Comparison of ENCODE assay signal across 43 cellular contexts in genomic region chr15:65038428-65038827, GRCh38. TPM values are rescaled to one million over a fixed set of nuclear protein-coding genes. Genes with fewer than 3 reads are reported as not detected.
"Had no signal": no experiment of that assay in that cellular context is flagged by ENCODE, and none has a peak within 500 bp of the region (broad histone marks: within the 10 kb centered on the region; RNA-seq: fewer than 3 reads in every experiment).

No MANE protein-coding gene starts in this region.

- H3K4me3 Mint-ChIP-seq: activated CD4-positive, alpha-beta memory T cell treated with anti-CD3 and anti-CD28 coated beads for 36 hours; activated CD4-positive, alpha-beta T cell treated with anti-CD3 and anti-CD28 coated beads for 36 hours; activated CD4-positive, alpha-beta T cell treated with anti-CD3 and anti-CD28 coated beads, Interleukin-2, amount 10 ng/mL, durations not matched to agents 24 days and 14 days; activated CD8-positive, alpha-beta memory T cell treated with anti-CD3 and anti-CD28 coated beads, Interleukin-2, amount 10 ng/mL, durations not matched to agents 7 days and 5 days; activated CD8-positive, alpha-beta T cell treated with anti-CD3 and anti-CD28 coated beads, Interleukin-2, amount 10 ng/mL, durations not matched to agents 7 days and 5 days; activated naive CD4-positive, alpha-beta T cell treated with anti-CD3 and anti-CD28 coated beads for 36 hours; activated naive CD4-positive, alpha-beta T cell treated with anti-CD3 and anti-CD28 coated beads, Interleukin-2, amount 50 U/mL, for 24 hours; activated naive CD8-positive, alpha-beta T cell treated with anti-CD3 and anti-CD28 coated beads for 36 hours; activated naive CD8-positive, alpha-beta T cell treated with anti-CD3 and anti-CD28 coated beads, Interleukin-2, amount 50 U/mL, for 24 hours; activated T-helper 1 cell treated with anti-CD3 and anti-CD28 coated beads, Interleukin-12 subunit alpha, Interleukin-12 subunit beta, Interleukin-2, Interleukin-4 antibody, amounts not matched to agents 30 ng/mL and 10 ng/mL and 1 ng/mL, durations not matched to agents 14 hours and 24 hours and 36 hours; T-helper 17 cell; T-helper 2 cell treated with Interferon-gamma antibody and Interleukin-4, amounts not matched to agents 5 μg/mL and 100 μg/mL, for 36 hours had no signal

- H3K9me3 Mint-ChIP-seq: activated CD4-positive, alpha-beta memory T cell treated with anti-CD3 and anti-CD28 coated beads for 36 hours; activated CD4-positive, alpha-beta T cell treated with anti-CD3 and anti-CD28 coated beads, Interleukin-2, amount 10 ng/mL, durations not matched to agents 24 days and 14 days; activated naive CD4-positive, alpha-beta T cell treated with anti-CD3 and anti-CD28 coated beads for 36 hours; activated naive CD4-positive, alpha-beta T cell treated with anti-CD3 and anti-CD28 coated beads, Interleukin-2, amount 50 U/mL, for 24 hours; activated naive CD8-positive, alpha-beta T cell treated with anti-CD3 and anti-CD28 coated beads for 36 hours; activated naive CD8-positive, alpha-beta T cell treated with anti-CD3 and anti-CD28 coated beads, Interleukin-2, amount 50 U/mL, for 24 hours; activated T-helper 1 cell treated with anti-CD3 and anti-CD28 coated beads, Interleukin-12 subunit alpha, Interleukin-12 subunit beta, Interleukin-2, Interleukin-4 antibody, amounts not matched to agents 30 ng/mL and 10 ng/mL and 1 ng/mL, durations not matched to agents 14 hours and 24 hours and 36 hours; activated T-helper 2 cell treated with anti-CD3 and anti-CD28 coated beads, Interferon-gamma antibody, Interleukin-2, Interleukin-4, amounts not matched to agents 10 μg/mL and 5 μg/mL and 100 μg/mL, durations not matched to agents 14 hours and 24 hours and 36 hours; T-helper 2 cell treated with Interferon-gamma antibody and Interleukin-4, amounts not matched to agents 5 μg/mL and 100 μg/mL, for 36 hours had no signal

- H3K27me3 Mint-ChIP-seq: activated CD4-positive, alpha-beta T cell treated with anti-CD3 and anti-CD28 coated beads for 36 hours; activated CD4-positive, alpha-beta T cell treated with anti-CD3 and anti-CD28 coated beads, Interleukin-2, amount 10 ng/mL, durations not matched to agents 24 days and 14 days; activated CD8-positive, alpha-beta memory T cell treated with anti-CD3 and anti-CD28 coated beads, Interleukin-2, amount 10 ng/mL, durations not matched to agents 7 days and 5 days; activated naive CD4-positive, alpha-beta T cell treated with anti-CD3 and anti-CD28 coated beads, Interleukin-2, amount 50 U/mL, for 24 hours; activated naive CD8-positive, alpha-beta T cell treated with anti-CD3 and anti-CD28 coated beads for 36 hours; activated naive CD8-positive, alpha-beta T cell treated with anti-CD3 and anti-CD28 coated beads, Interleukin-2, amount 50 U/mL, for 24 hours had no signal

- H3K4me1 Mint-ChIP-seq: T-helper 17 cell had no signal

- FAIRE-seq: colon, endometrium, endothelial cell of umbilical vein had no signal

- H3K27me3 ChIP-seq: adrenal gland, body of pancreas, esophagus squamous epithelium, gastroesophageal sphincter, heart right ventricle had no signal

- H3K27ac Mint-ChIP-seq: activated CD4-positive, alpha-beta memory T cell treated with anti-CD3 and anti-CD28 coated beads for 36 hours; activated CD4-positive, alpha-beta T cell treated with anti-CD3 and anti-CD28 coated beads for 36 hours; activated CD4-positive, alpha-beta T cell treated with anti-CD3 and anti-CD28 coated beads, Interleukin-2, amount 10 ng/mL, durations not matched to agents 24 days and 14 days; activated CD8-positive, alpha-beta memory T cell treated with anti-CD3 and anti-CD28 coated beads, Interleukin-2, amount 10 ng/mL, durations not matched to agents 7 days and 5 days; activated CD8-positive, alpha-beta T cell treated with anti-CD3 and anti-CD28 coated beads, Interleukin-2, amount 10 ng/mL, durations not matched to agents 7 days and 5 days; activated naive CD4-positive, alpha-beta T cell treated with anti-CD3 and anti-CD28 coated beads for 36 hours; activated naive CD4-positive, alpha-beta T cell treated with anti-CD3 and anti-CD28 coated beads, Interleukin-2, amount 50 U/mL, for 24 hours; activated naive CD8-positive, alpha-beta T cell treated with anti-CD3 and anti-CD28 coated beads for 36 hours; activated naive CD8-positive, alpha-beta T cell treated with anti-CD3 and anti-CD28 coated beads, Interleukin-2, amount 50 U/mL, for 24 hours; activated T-helper 1 cell treated with anti-CD3 and anti-CD28 coated beads, Interleukin-12 subunit alpha, Interleukin-12 subunit beta, Interleukin-2, Interleukin-4 antibody, amounts not matched to agents 30 ng/mL and 10 ng/mL and 1 ng/mL, durations not matched to agents 14 hours and 24 hours and 36 hours; activated T-helper 2 cell treated with anti-CD3 and anti-CD28 coated beads, Interferon-gamma antibody, Interleukin-2, Interleukin-4, amounts not matched to agents 10 μg/mL and 5 μg/mL and 100 μg/mL, durations not matched to agents 14 hours and 24 hours and 36 hours; T-helper 17 cell; T-helper 2 cell treated with Interferon-gamma antibody and Interleukin-4, amounts not matched to agents 5 μg/mL and 100 μg/mL, for 36 hours had no signal

- ATAC-seq: activated CD4-positive, alpha-beta T cell treated with anti-CD3 and anti-CD28 coated beads for 36 hours; activated CD8-positive, alpha-beta memory T cell treated with anti-CD3 and anti-CD28 coated beads, Interleukin-2, amount 10 ng/mL, durations not matched to agents 7 days and 5 days; activated CD8-positive, alpha-beta T cell treated with anti-CD3 and anti-CD28 coated beads, Interleukin-2, amount 10 ng/mL, durations not matched to agents 7 days and 5 days; activated naive CD8-positive, alpha-beta T cell treated with anti-CD3 and anti-CD28 coated beads, Interleukin-2, amount 50 U/mL, for 24 hours; body of pancreas; gastroesophageal sphincter; heart right ventricle; T-helper 17 cell had no signal

- H3K4me3 ChIP-seq: adrenal gland, body of pancreas, esophagus squamous epithelium, gastroesophageal sphincter, heart right ventricle had no signal

- DNase-seq: activated CD4-positive, alpha-beta memory T cell treated with anti-CD3 and anti-CD28 coated beads for 36 hours; activated CD4-positive, alpha-beta T cell treated with anti-CD3 and anti-CD28 coated beads for 36 hours; activated CD4-positive, alpha-beta T cell treated with anti-CD3 and anti-CD28 coated beads, Interleukin-2, amount 10 ng/mL, durations not matched to agents 24 days and 14 days; activated CD4-positive, CD25-positive, alpha-beta regulatory T cell; activated CD4-positive, CD25-positive, alpha-beta regulatory T cell treated with anti-CD3 and anti-CD28 coated beads, Interleukin-2, amount 50 U/mL, for 72 hours; activated CD8-positive, alpha-beta memory T cell treated with anti-CD3 and anti-CD28 coated beads, Interleukin-2, amount 10 ng/mL, durations not matched to agents 7 days and 5 days; activated CD8-positive, alpha-beta memory T cell treated with anti-CD3 and anti-CD28 coated beads, Interleukin-2, amount 50 U/mL, for 4 hours; activated CD8-positive, alpha-beta T cell treated with anti-CD3 and anti-CD28 coated beads, Interleukin-2, amount 10 ng/mL, durations not matched to agents 7 days and 5 days; activated effector memory CD4-positive, alpha-beta T cell treated with anti-CD3 and anti-CD28 coated beads, Interleukin-2, amount 50 U/mL, for 16 hours; activated naive CD4-positive, alpha-beta T cell treated with anti-CD3 and anti-CD28 coated beads for 36 hours; activated naive CD8-positive, alpha-beta T cell treated with anti-CD3 and anti-CD28 coated beads for 36 hours; activated naive CD8-positive, alpha-beta T cell treated with anti-CD3 and anti-CD28 coated beads, Interleukin-2, amount 50 U/mL, for 24 hours; activated T-cell treated with anti-CD3 and anti-CD28 coated beads, Interleukin-2, amount 50 U/mL, for 1 hour; activated T-cell treated with anti-CD3 and anti-CD28 coated beads, Interleukin-2, amount 50 U/mL, for 48 hours; amygdala; aorta; body of pancreas; caudate nucleus; effector CD8-positive, alpha-beta T cell; esophagus squamous epithelium; foreskin melanocyte; heart right ventricle; T-helper 1 cell; T-helper 17 cell; T1000; WERI-Rb-1 had no signal

- H3K36me3 ChIP-seq: adrenal gland, esophagus squamous epithelium, gastroesophageal sphincter, heart right ventricle, WERI-Rb-1 had no signal

- H3K9me3 ChIP-seq: adrenal gland, body of pancreas, esophagus squamous epithelium, gastroesophageal sphincter, heart right ventricle had no signal

- H3K36me3 Mint-ChIP-seq: activated CD4-positive, alpha-beta memory T cell treated with anti-CD3 and anti-CD28 coated beads for 36 hours; activated CD8-positive, alpha-beta memory T cell treated with anti-CD3 and anti-CD28 coated beads, Interleukin-2, amount 10 ng/mL, durations not matched to agents 7 days and 5 days; activated naive CD4-positive, alpha-beta T cell treated with anti-CD3 and anti-CD28 coated beads, Interleukin-2, amount 50 U/mL, for 24 hours; activated naive CD8-positive, alpha-beta T cell treated with anti-CD3 and anti-CD28 coated beads for 36 hours had no signal

- H3K27ac ChIP-seq: adrenal gland, body of pancreas, epithelial cell of prostate, esophagus squamous epithelium, heart right ventricle, WERI-Rb-1 had no signal

- H3K4me1 ChIP-seq: adrenal gland had no signal

RNA-seq across cellular contexts. Expression of gene SLC51B, which starts 6.8 kb away (rescaled TPM):
- total RNA-seq: activated CD4-positive, alpha-beta memory T cell treated with anti-CD3 and anti-CD28 coated beads for 36 hours; activated CD4-positive, alpha-beta T cell treated with anti-CD3 and anti-CD28 coated beads for 36 hours; activated CD4-positive, alpha-beta T cell treated with anti-CD3 and anti-CD28 coated beads, Interleukin-2, amount 10 ng/mL, durations not matched to agents 24 days and 14 days; activated CD8-positive, alpha-beta memory T cell treated with anti-CD3 and anti-CD28 coated beads for 36 hours; activated CD8-positive, alpha-beta memory T cell treated with anti-CD3 and anti-CD28 coated beads, Interleukin-2, amount 10 ng/mL, durations not matched to agents 7 days and 5 days; activated CD8-positive, alpha-beta T cell treated with anti-CD3 and anti-CD28 coated beads, Interleukin-2, amount 10 ng/mL, durations not matched to agents 7 days and 5 days; activated naive CD4-positive, alpha-beta T cell treated with anti-CD3 and anti-CD28 coated beads for 36 hours; activated naive CD8-positive, alpha-beta T cell treated with anti-CD3 and anti-CD28 coated beads for 36 hours; activated T-helper 1 cell treated with anti-CD3 and anti-CD28 coated beads, Interleukin-12 subunit alpha, Interleukin-12 subunit beta, Interleukin-2, Interleukin-4 antibody, amounts not matched to agents 30 ng/mL and 10 ng/mL and 1 ng/mL, durations not matched to agents 14 hours and 24 hours and 36 hours; activated T-helper 2 cell treated with anti-CD3 and anti-CD28 coated beads, Interferon-gamma antibody, Interleukin-2, Interleukin-4, amounts not matched to agents 10 μg/mL and 5 μg/mL and 100 μg/mL, durations not matched to agents 14 hours and 24 hours and 36 hours; aorta; body of pancreas; chondrocyte; dermis microvascular lymphatic vessel endothelial cell; endothelial cell of umbilical vein; esophagus squamous epithelium; fibroblast of villous mesenchyme; gastroesophageal sphincter; glomerular endothelial cell; heart right ventricle; T-helper 17 cell had no signal
- polyA plus RNA-seq: endothelial cell of umbilical vein had no signal

RNA-seq across cellular contexts. Expression of gene RASL12, which starts 29.4 kb away (rescaled TPM):
- total RNA-seq: activated CD4-positive, alpha-beta memory T cell treated with anti-CD3 and anti-CD28 coated beads for 36 hours; activated CD4-positive, alpha-beta T cell treated with anti-CD3 and anti-CD28 coated beads for 36 hours; activated CD4-positive, alpha-beta T cell treated with anti-CD3 and anti-CD28 coated beads, Interleukin-2, amount 10 ng/mL, durations not matched to agents 24 days and 14 days; activated CD8-positive, alpha-beta memory T cell treated with anti-CD3 and anti-CD28 coated beads for 36 hours; activated CD8-positive, alpha-beta memory T cell treated with anti-CD3 and anti-CD28 coated beads, Interleukin-2, amount 10 ng/mL, durations not matched to agents 7 days and 5 days; activated CD8-positive, alpha-beta T cell treated with anti-CD3 and anti-CD28 coated beads, Interleukin-2, amount 10 ng/mL, durations not matched to agents 7 days and 5 days; activated naive CD4-positive, alpha-beta T cell treated with anti-CD3 and anti-CD28 coated beads for 36 hours; activated naive CD8-positive, alpha-beta T cell treated with anti-CD3 and anti-CD28 coated beads for 36 hours; activated T-helper 1 cell treated with anti-CD3 and anti-CD28 coated beads, Interleukin-12 subunit alpha, Interleukin-12 subunit beta, Interleukin-2, Interleukin-4 antibody, amounts not matched to agents 30 ng/mL and 10 ng/mL and 1 ng/mL, durations not matched to agents 14 hours and 24 hours and 36 hours; activated T-helper 2 cell treated with anti-CD3 and anti-CD28 coated beads, Interferon-gamma antibody, Interleukin-2, Interleukin-4, amounts not matched to agents 10 μg/mL and 5 μg/mL and 100 μg/mL, durations not matched to agents 14 hours and 24 hours and 36 hours; dermis microvascular lymphatic vessel endothelial cell; endothelial cell of umbilical vein; glomerular endothelial cell; T-helper 17 cell had no signal
- polyA plus RNA-seq: endothelial cell of umbilical vein had no signal

RNA-seq across cellular contexts. Expression of gene KBTBD13, which starts 38.1 kb away (rescaled TPM):
- total RNA-seq: activated CD4-positive, alpha-beta memory T cell treated with anti-CD3 and anti-CD28 coated beads for 36 hours; activated CD4-positive, alpha-beta T cell treated with anti-CD3 and anti-CD28 coated beads for 36 hours; activated CD4-positive, alpha-beta T cell treated with anti-CD3 and anti-CD28 coated beads, Interleukin-2, amount 10 ng/mL, durations not matched to agents 24 days and 14 days; activated CD8-positive, alpha-beta memory T cell treated with anti-CD3 and anti-CD28 coated beads for 36 hours; activated CD8-positive, alpha-beta memory T cell treated with anti-CD3 and anti-CD28 coated beads, Interleukin-2, amount 10 ng/mL, durations not matched to agents 7 days and 5 days; activated CD8-positive, alpha-beta T cell treated with anti-CD3 and anti-CD28 coated beads, Interleukin-2, amount 10 ng/mL, durations not matched to agents 7 days and 5 days; activated naive CD4-positive, alpha-beta T cell treated with anti-CD3 and anti-CD28 coated beads for 36 hours; activated naive CD8-positive, alpha-beta T cell treated with anti-CD3 and anti-CD28 coated beads for 36 hours; activated T-helper 1 cell treated with anti-CD3 and anti-CD28 coated beads, Interleukin-12 subunit alpha, Interleukin-12 subunit beta, Interleukin-2, Interleukin-4 antibody, amounts not matched to agents 30 ng/mL and 10 ng/mL and 1 ng/mL, durations not matched to agents 14 hours and 24 hours and 36 hours; activated T-helper 2 cell treated with anti-CD3 and anti-CD28 coated beads, Interferon-gamma antibody, Interleukin-2, Interleukin-4, amounts not matched to agents 10 μg/mL and 5 μg/mL and 100 μg/mL, durations not matched to agents 14 hours and 24 hours and 36 hours; adrenal gland; body of pancreas; chondrocyte; dermis microvascular lymphatic vessel endothelial cell; endothelial cell of umbilical vein; esophagus squamous epithelium; fibroblast of lung; fibroblast of villous mesenchyme; gastroesophageal sphincter; glomerular endothelial cell; T-helper 17 cell had no signal
- polyA plus RNA-seq: adrenal gland, endothelial cell of umbilical vein, esophagus had no signal
